15 cellular contexts compared by ENCODE assay signal in genomic region chr6:50818673-50819072, GRCh38. TPM values are rescaled to one million over a fixed set of nuclear protein-coding genes. Genes with fewer than 3 reads are reported as not detected.
DNase-seq lines count a peak whose midpoint lies in the region; ATAC-seq and TF ChIP-seq lines count a peak whose summit lies in the region.
"Had no signal": no experiment of that assay in that cellular context is flagged by ENCODE, and none has a peak within 500 bp of the region (broad histone marks: within the 10 kb centered on the region; RNA-seq: fewer than 3 reads in every experiment).

Gene TFAP2B (plus strand): TSS chr6:50818871. CDS start chr6:50818892, 21 bp downstream.

- no peaks in the 10 kb centered on the region for H3K36me3 Mint-ChIP-seq in mesothelial cell of epicardium
- H3K36me3 Mint-ChIP-seq: stimulated activated naive B cell treated with anti-CD40 and anti-IgM and Interleukin-4, amounts not matched to agents 10 μg/mL and 1 μg/mL and 100 μg/mL, for 72 hours had no signal

- no peak within 1 kb of the TSS for H3K27ac ChIP-seq in esophagus muscularis mucosa (replicated peaks in 1 of 4)
- H3K27ac ChIP-seq: colonic mucosa had no signal

- peaks cover 83% of the 10 kb centered on the region for H3K27me3 Mint-ChIP-seq in stimulated activated naive CD8-positive, alpha-beta T cell treated with anti-CD3 and anti-CD28 coated beads, Interleukin-15, amount 100 ng/mL, for 72 hours
- H3K27me3 Mint-ChIP-seq in mesothelial cell of epicardium (ENCODE audit: low read depth): peaks cover 79% of the 10 kb centered on the region

- peak within 1 kb of the TSS; percentile 54 to 56 for H3K4me3 Mint-ChIP-seq in stimulated activated naive CD8-positive, alpha-beta T cell treated with anti-CD3 and anti-CD28 coated beads, Interleukin-15, amount 100 ng/mL, for 72 hours
- peak within 1 kb of the TSS; percentile 80 for H3K4me3 Mint-ChIP-seq in mesothelial cell of epicardium

- no peak for TF ChIP-seq POLR2A in esophagus muscularis mucosa (IDR thresholded peaks at IDR 0.05; ENCODE audit: low read depth)

- no peaks in the 10 kb centered on the region for H3K9me3 Mint-ChIP-seq in stimulated activated naive CD8-positive, alpha-beta T cell treated with anti-CD3 and anti-CD28 coated beads, Interleukin-15, amount 100 ng/mL, for 72 hours
- H3K9me3 Mint-ChIP-seq in mesothelial cell of epicardium: no peaks in the 10 kb centered on the region

- no peaks in the 10 kb centered on the region for H3K9me3 ChIP-seq in esophagus muscularis mucosa
- H3K9me3 ChIP-seq: colonic mucosa had no signal

- peaks cover 0 to 100% (median 53%) of the 10 kb centered on the region in 4 donors for H3K27me3 ChIP-seq in esophagus muscularis mucosa

- peak within 1 kb of the TSS; percentile 22 to 49 (median 32) for H3K4me3 ChIP-seq in esophagus muscularis mucosa
- H3K4me3 ChIP-seq: colonic mucosa had no signal

- no peak within 1 kb of the TSS for H3K27ac Mint-ChIP-seq in stimulated activated naive CD8-positive, alpha-beta T cell treated with anti-CD3 and anti-CD28 coated beads, Interleukin-15, amount 100 ng/mL, for 72 hours
- peak within 1 kb of the TSS; percentile 63 for H3K27ac Mint-ChIP-seq in mesothelial cell of epicardium

- peaks cover 10 to 36% (median 25%) of the 10 kb centered on the region in 4 donors for H3K4me1 ChIP-seq in esophagus muscularis mucosa
- H3K4me1 ChIP-seq: colonic mucosa had no signal

- ATAC-seq in stimulated activated naive CD8-positive, alpha-beta T cell treated with anti-CD3 and anti-CD28 coated beads, Interleukin-15, amount 100 ng/mL, for 72 hours: no peak
- no peak for ATAC-seq in stimulated activated naive CD8-positive, alpha-beta T cell treated with anti-CD3 and anti-CD28 coated beads, Interleukin-15, Interleukin-2, amounts not matched to agents 100 U/mL and 50 U/mL, for 24 hours
- ATAC-seq in GM18868 (IDR thresholded peaks at IDR 0.05; ENCODE audit: unreplicated experiment): no peak
- ATAC-seq: stimulated activated naive B cell treated with anti-CD40 and anti-IgM and Interleukin-4, amounts not matched to agents 10 μg/mL and 1 μg/mL and 100 μg/mL, for 72 hours had no signal

- intact Hi-C loops in esophagus muscularis mucosa (cut with DNase I): loop anchor here (5.0 kb wide), 3 partner anchors 534 to 1204 kb away; no protein-coding TSS in a partner anchor

- TF ChIP-seq CTCF in esophagus muscularis mucosa (IDR thresholded peaks at IDR 0.05) (no peak), mesothelial cell of epicardium (IDR thresholded peaks at IDR 0.05; ENCODE audit: unreplicated experiment) (no peak)

- TF ChIP-seq EP300 in esophagus muscularis mucosa (IDR thresholded peaks at IDR 0.05): no peak

- whole genome bisulfite sequencing in esophagus muscularis mucosa: 14% methylated on average over 7 of the region's 7 CpGs

- peaks cover 20% of the 10 kb centered on the region for H3K4me1 Mint-ChIP-seq in stimulated activated naive CD8-positive, alpha-beta T cell treated with anti-CD3 and anti-CD28 coated beads, Interleukin-15, amount 100 ng/mL, for 72 hours
- H3K4me1 Mint-ChIP-seq in mesothelial cell of epicardium: peaks cover 34% of the 10 kb centered on the region

- no peak for DNase-seq in stimulated activated naive CD8-positive, alpha-beta T cell treated with anti-CD3 and anti-CD28 coated beads, Interleukin-15, amount 100 ng/mL, for 72 hours
- no peak for DNase-seq in stimulated activated naive CD8-positive, alpha-beta T cell treated with anti-CD3 and anti-CD28 coated beads, Interleukin-15, Interleukin-2, amounts not matched to agents 100 U/mL and 50 U/mL, for 24 hours
- no peak for DNase-seq in esophagus muscularis mucosa (ENCODE audit: extremely low spot score)
- no peak for DNase-seq in mesothelial cell of epicardium (ENCODE audit: low spot score in 2 of 2, unreplicated experiment in 2 of 2)
- DNase-seq in NCI-H2029 (lab: John Stamatoyannopoulos, UW): no peak
- DNase-seq in RKO (ENCODE audit: low spot score): no peak
- no peak for DNase-seq in AML-193 (lab: John Stamatoyannopoulos, UW)
- DNase-seq: activated naive CD4-positive, alpha-beta T cell treated with Interleukin-2 at 50 U/mL for 16 hours; colonic mucosa; EL; hippocampal formation; NCI-H1105 treated with DMSO at 0.1 percent for 48 hours; nucleus accumbens; stimulated activated naive B cell treated with anti-CD40 and anti-IgM and Interleukin-4, amounts not matched to agents 10 μg/mL and 1 μg/mL and 100 μg/mL, for 72 hours had no signal

- no peaks in the 10 kb centered on the region for H3K36me3 ChIP-seq in esophagus muscularis mucosa
- H3K36me3 ChIP-seq: colonic mucosa had no signal

RNA-seq across cellular contexts. Expression of gene TFAP2B, which starts in this region (rescaled TPM):
- total RNA-seq in esophagus muscularis mucosa (not detected), mesothelial cell of epicardium (4.9 to 6.8 TPM (median 5.0 TPM) in 3 replicates)
- total RNA-seq: colonic mucosa had no signal
